ENCODE assay signal across 9 cellular contexts in genomic region chr2:224646242-224646846, GRCh38.
A peak's percentile ranks its signal among the peaks of the same experiment; 100 is the strongest.
DNase-seq lines count a peak whose midpoint lies in the region; ATAC-seq, FAIRE-seq and TF ChIP-seq lines count a peak whose summit lies in the region.
"Had no signal": no experiment of that assay in that cellular context is flagged by ENCODE, and none has a peak within 500 bp of the region (broad histone marks: within the 10 kb centered on the region; RNA-seq: fewer than 3 reads in every experiment).

No MANE protein-coding gene starts in this region.

- H3K4me3 Mint-ChIP-seq in nephron progenitor cell = no peak overlapping the region

- no peaks in the 10 kb centered on the region for H3K9me3 Mint-ChIP-seq in nephron progenitor cell

- H3K27me3 Mint-ChIP-seq in nephron progenitor cell (ENCODE audit: low read depth, poor library complexity) = no peaks in the 10 kb centered on the region

- FAIRE-seq in urothelium cell line (lab: Jason Lieb, UNC) = no peak
- FAIRE-seq: endometrium had no signal

- H3K4me3 ChIP-seq in choroid plexus epithelial cell (ENCODE audit: low read depth, low read length) = no peak overlapping the region

- ATAC-seq in GM21723 (IDR thresholded peaks at IDR 0.05; ENCODE audit: unreplicated experiment) (peak; percentile 73), HG03025 (IDR thresholded peaks at IDR 0.05; ENCODE audit: low FRiP score, unreplicated experiment) (no peak)

- H3K36me3 Mint-ChIP-seq in nephron progenitor cell (ENCODE audit: low read depth) = no peaks in the 10 kb centered on the region

- H3K27ac Mint-ChIP-seq in nephron progenitor cell = no peak overlapping the region

- TF ChIP-seq CTCF in choroid plexus epithelial cell (conservative IDR thresholded peaks at IDR 0.05; ENCODE audit: low read depth, low read length) = peak; percentile 81
- peak; percentile 52 for TF ChIP-seq CTCF in nephron progenitor cell (IDR thresholded peaks at IDR 0.05)

- no peaks in the 10 kb centered on the region for H3K4me1 Mint-ChIP-seq in nephron progenitor cell

- DNase-seq in activated naive CD4-positive, alpha-beta T cell treated with Interleukin-2 at 50 U/mL for 16 hours = peak; percentile 3
- no peak for DNase-seq in activated naive CD4-positive, alpha-beta T cell (lab: John Stamatoyannopoulos, UW)
- DNase-seq in NCI-H526 (lab: John Stamatoyannopoulos, UW) (peak; percentile 92 to 96), choroid plexus epithelial cell (ENCODE audit: low read depth) (peak; percentile 39), nephron progenitor cell (no peak), urothelium cell line (ENCODE audit: low spot score) (no peak)

Comparison
In these comparisons a context has a peak if more than half of its experiments do, and no peak if none do; other contexts are left out.
1. DNase-seq: peak in activated naive CD4-positive, alpha-beta T cell treated with Interleukin-2 at 50 U/mL for 16 hours (single experiment), NCI-H526 (2 of 2) and choroid plexus epithelial cell (single experiment); none in activated naive CD4-positive, alpha-beta T cell (0 of 4), nephron progenitor cell (single experiment) and urothelium cell line (single experiment).